Comparison of ENCODE assay signal across 32 cellular contexts in the genomic region with DNA sequence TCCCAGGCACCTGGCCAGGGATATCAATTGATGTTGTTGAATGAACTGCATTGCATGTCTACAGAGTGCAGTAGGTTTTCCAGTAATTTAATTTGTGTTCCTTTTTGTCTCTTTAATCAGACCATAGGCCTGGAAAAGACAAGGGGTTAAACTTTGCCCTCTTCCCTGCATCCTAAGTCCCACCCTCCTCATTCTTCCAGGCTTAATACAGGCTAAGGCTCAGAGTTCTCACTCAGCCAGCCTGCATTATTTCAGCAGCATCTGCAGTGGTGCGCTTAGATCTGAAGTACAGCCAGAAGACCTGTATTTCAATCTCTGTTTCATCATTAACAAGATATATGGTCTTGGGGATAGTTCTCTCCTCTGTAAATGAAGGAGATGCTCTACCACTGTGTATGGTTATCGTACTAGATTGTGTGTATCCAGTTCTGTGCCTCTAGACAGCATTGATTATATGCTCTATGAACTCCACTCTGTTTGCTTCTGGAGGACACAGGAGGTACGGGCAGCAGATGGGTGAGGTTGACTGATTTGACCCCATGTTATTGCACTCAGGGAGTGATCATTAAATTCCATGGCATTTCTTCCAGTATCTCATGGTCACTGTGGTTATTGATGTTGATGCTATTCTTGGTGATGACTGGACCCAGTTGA.
"Had no signal": no experiment of that assay in that cellular context is flagged by ENCODE, and none has a peak within 500 bp of the region (broad histone marks: within the 10 kb centered on the region; RNA-seq: fewer than 3 reads in every experiment).

No MANE protein-coding gene starts in this region.

- H3K9me3 ChIP-seq: MG63, SJCRH30 had no signal

- DNase-seq: Kasumi-1, KG1, MG63, NCI-H1048, NCI-H1092 treated with DMSO at 0.1 percent for 48 hours, NCI-H1105 treated with DMSO at 0.1 percent for 48 hours, NCI-H1417, NCI-H1436, NCI-H146, NCI-H1694, NCI-H187, NCI-H1930, NCI-H2029 treated with DMSO at 0.1 percent for 48 hours, NCI-H2081 treated with DMSO at 0.1 percent for 48 hours, NCI-H2107, NCI-H2171, NCI-H226, NCI-H446 treated with DMSO at 0.1 percent for 48 hours, NCI-H510A, NCI-H524, NCI-H526, NCI-H774, PC-9, SHP77, SIG-M5, SJCRH30 had no signal

- H3K4me3 ChIP-seq: MG63, PC-9, SJCRH30, SK-N-MC had no signal

- H3K36me3 ChIP-seq: MG63, SJCRH30 had no signal

- FAIRE-seq: RCC 7860 had no signal

- H3K27me3 ChIP-seq: MG63, SJCRH30 had no signal

- H2AFZ ChIP-seq: PC-9 had no signal

- H3K4me2 ChIP-seq: PC-9 had no signal

- H3K27ac ChIP-seq: PC-9, RWPE1, SJCRH30, SK-N-MC had no signal

- ATAC-seq: Panc1, Right ventricle myocardium inferior, SK-N-SH treated with all-trans-retinoic acid at 6 μM for 48 hours had no signal

- H3K4me1 ChIP-seq: SJCRH30 had no signal
